19 cellular contexts compared by ENCODE assay signal in the genomic region with DNA sequence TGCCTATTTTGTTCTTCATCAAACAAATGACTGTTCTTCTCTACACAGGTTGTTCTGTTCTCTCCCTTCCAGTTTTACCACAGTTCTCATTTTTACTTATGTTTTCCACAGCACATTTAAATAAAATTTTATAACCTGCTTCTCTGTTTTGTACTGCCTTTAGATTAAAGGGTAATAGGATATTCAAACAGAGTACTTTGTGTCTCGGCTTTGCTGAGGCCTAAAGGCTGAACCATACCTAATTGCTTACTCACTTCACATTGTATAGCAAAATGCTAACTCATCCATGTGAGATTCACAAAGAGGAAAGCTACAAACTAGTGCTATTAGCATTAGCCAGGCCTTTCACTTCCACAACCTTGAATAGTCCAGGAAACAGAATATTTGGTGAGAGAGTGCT.
DNase-seq lines count a peak whose midpoint lies in the region; ATAC-seq, FAIRE-seq and TF ChIP-seq lines count a peak whose summit lies in the region.
"Had no signal": no experiment of that assay in that cellular context is flagged by ENCODE, and none has a peak within 500 bp of the region (broad histone marks: within the 10 kb centered on the region; RNA-seq: fewer than 3 reads in every experiment).

No MANE protein-coding gene starts in this region.

- peak; percentile 92 for FAIRE-seq in astrocyte (lab: Jason Lieb, UNC)
- FAIRE-seq: kidney had no signal

- H3K4me3 ChIP-seq in astrocyte (ENCODE audit: insufficient read depth, low read depth, low read length): no peak overlapping the region
- H3K4me3 ChIP-seq in fibroblast of pulmonary artery (replicated peaks; ENCODE audit: low read depth, low read length): no peak overlapping the region
- H3K4me3 ChIP-seq in osteoblast (ENCODE audit: insufficient read depth, low read length): no peak overlapping the region
- H3K4me3 ChIP-seq: ascending aorta, BLaER1 had no signal

- H3K79me2 ChIP-seq in astrocyte (ENCODE audit: insufficient read depth, low read length): no peaks in the 10 kb centered on the region
- no peaks in the 10 kb centered on the region for H3K79me2 ChIP-seq in osteoblast (ENCODE audit: insufficient read depth, low read length)
- H3K79me2 ChIP-seq: parathyroid adenoma had no signal

- H3K27me3 ChIP-seq in astrocyte (ENCODE audit: insufficient read depth, low read length): no peaks in the 10 kb centered on the region
- H3K27me3 ChIP-seq in osteoblast (ENCODE audit: insufficient read depth, low read length): no peaks in the 10 kb centered on the region
- H3K27me3 ChIP-seq: ascending aorta, BLaER1 had no signal

- H3K27ac ChIP-seq in astrocyte (ENCODE audit: low read depth, low read length): peak overlapping the region; percentile 41
- no peak overlapping the region for H3K27ac ChIP-seq in osteoblast (ENCODE audit: low read depth, low read length)
- H3K27ac ChIP-seq: ascending aorta, BLaER1, parathyroid adenoma, WERI-Rb-1 had no signal

- H3K9ac ChIP-seq in astrocyte (ENCODE audit: low read length): no peak overlapping the region
- H3K9ac ChIP-seq: BLaER1, parathyroid adenoma had no signal

- TF ChIP-seq CTCF in HFFc6 (IDR thresholded peaks at IDR 0.05): no peak
- TF ChIP-seq CTCF in astrocyte (IDR thresholded peaks at IDR 0.05; ENCODE audit: insufficient read depth, low read depth, low read length): no peak
- TF ChIP-seq CTCF in fibroblast of pulmonary artery (IDR thresholded peaks at IDR 0.05; ENCODE audit: low read length, missing control alignments): no peak
- TF ChIP-seq CTCF in osteoblast (IDR thresholded peaks at IDR 0.05; ENCODE audit: extremely low read depth, low read depth, low read length): no peak

- H2AFZ ChIP-seq in astrocyte (ENCODE audit: low read depth, low read length) (peak overlapping the region; percentile 61), osteoblast (ENCODE audit: low read length) (peak overlapping the region; percentile 54)
- H2AFZ ChIP-seq: parathyroid adenoma had no signal

- H3K9me3 ChIP-seq in astrocyte (ENCODE audit: insufficient read depth, low read depth, low read length) (no peaks in the 10 kb centered on the region), osteoblast (ENCODE audit: low read depth, low read length) (no peaks in the 10 kb centered on the region)
- H3K9me3 ChIP-seq: ascending aorta, BLaER1 had no signal

- H3K4me1 Mint-ChIP-seq in HFFc6 (ENCODE audit: low read depth) (peaks cover 60% of the 10 kb centered on the region), astrocyte (ENCODE audit: low read depth, unreplicated experiment) (peaks cover 9% of the 10 kb centered on the region)
- no peaks in the 10 kb centered on the region for H3K4me1 Mint-ChIP-seq in activated naive CD8-positive, alpha-beta T cell treated with anti-CD3 and anti-CD28 coated beads for 36 hours

- H4K20me1 ChIP-seq in astrocyte (ENCODE audit: insufficient read depth, low read length): no peaks in the 10 kb centered on the region
- H4K20me1 ChIP-seq in osteoblast (ENCODE audit: insufficient read depth, low read length): no peaks in the 10 kb centered on the region
- H4K20me1 ChIP-seq: BLaER1 had no signal

- H3K36me3 ChIP-seq in astrocyte (ENCODE audit: insufficient read depth, low read length) (no peaks in the 10 kb centered on the region), osteoblast (ENCODE audit: insufficient read depth, low read length) (no peaks in the 10 kb centered on the region)
- H3K36me3 ChIP-seq: ascending aorta, BLaER1, WERI-Rb-1 had no signal

- H3K4me3 Mint-ChIP-seq in HFFc6 (no peak overlapping the region), astrocyte (ENCODE audit: unreplicated experiment) (no peak overlapping the region)
- H3K4me3 Mint-ChIP-seq in activated naive CD8-positive, alpha-beta T cell treated with anti-CD3 and anti-CD28 coated beads for 36 hours: no peak overlapping the region

- ATAC-seq in GM19035 (IDR thresholded peaks at IDR 0.05; ENCODE audit: unreplicated experiment) (no peak), GM18867 (IDR thresholded peaks at IDR 0.05; ENCODE audit: unreplicated experiment) (no peak)

- DNase-seq in HFFc6 (peak; percentile 72), astrocyte (ENCODE audit: low read depth) (peak; percentile 71), fibroblast of pulmonary artery (ENCODE audit: low read depth) (peak; percentile 39), osteoblast (ENCODE audit: insufficient read length, low spot score, missing footprints) (no peak), HT-29 (ENCODE audit: low spot score) (no peak)
- DNase-seq in activated naive CD8-positive, alpha-beta T cell treated with anti-CD3 and anti-CD28 coated beads for 36 hours: no peak
- DNase-seq: activated effector memory CD4-positive, alpha-beta T cell treated with Interleukin-2 at 50 U/mL for 16 hours; effector CD8-positive, alpha-beta T cell; GOT3; head of caudate nucleus; KBM-7; kidney; NCI-H1417 treated with DMSO at 0.1 percent for 48 hours; WERI-Rb-1 had no signal

- H3K4me2 ChIP-seq in astrocyte (ENCODE audit: low read length) (peak overlapping the region; percentile 31), osteoblast (ENCODE audit: insufficient read depth, low read length) (no peak overlapping the region)
- H3K4me2 ChIP-seq: BLaER1 had no signal

- H3K27ac Mint-ChIP-seq in HFFc6: peak overlapping the region; percentile 58
- H3K27ac Mint-ChIP-seq in astrocyte (ENCODE audit: unreplicated experiment): peak overlapping the region; percentile 71
- H3K27ac Mint-ChIP-seq in activated naive CD8-positive, alpha-beta T cell treated with anti-CD3 and anti-CD28 coated beads for 36 hours: no peak overlapping the region

- peaks cover 5% of the 10 kb centered on the region for H3K36me3 Mint-ChIP-seq in HFFc6 (ENCODE audit: low read depth)
- H3K36me3 Mint-ChIP-seq in astrocyte (ENCODE audit: low read depth, unreplicated experiment): no peaks in the 10 kb centered on the region
- no peaks in the 10 kb centered on the region for H3K36me3 Mint-ChIP-seq in activated naive CD8-positive, alpha-beta T cell treated with anti-CD3 and anti-CD28 coated beads for 36 hours

- no peaks in the 10 kb centered on the region for H3K9me3 Mint-ChIP-seq in HFFc6
- H3K9me3 Mint-ChIP-seq in astrocyte (ENCODE audit: unreplicated experiment): peaks cover 1% of the 10 kb centered on the region
- no peaks in the 10 kb centered on the region for H3K9me3 Mint-ChIP-seq in activated naive CD8-positive, alpha-beta T cell treated with anti-CD3 and anti-CD28 coated beads for 36 hours

- H3K4me1 ChIP-seq in astrocyte (ENCODE audit: insufficient read depth, low read length) (peaks cover 26% of the 10 kb centered on the region), osteoblast (ENCODE audit: insufficient read depth, low read length) (peaks cover 20% of the 10 kb centered on the region)
- H3K4me1 ChIP-seq: BLaER1, parathyroid adenoma had no signal

- H3K27me3 Mint-ChIP-seq in HFFc6 (ENCODE audit: insufficient read depth): no peaks in the 10 kb centered on the region
- no peaks in the 10 kb centered on the region for H3K27me3 Mint-ChIP-seq in astrocyte (ENCODE audit: low read depth, unreplicated experiment)
- no peaks in the 10 kb centered on the region for H3K27me3 Mint-ChIP-seq in activated naive CD8-positive, alpha-beta T cell treated with anti-CD3 and anti-CD28 coated beads for 36 hours

Comparison
In these comparisons a context has a peak if more than half of its experiments do, and no peak if none do; other contexts are left out.
1. DNase-seq: peak in HFFc6 (single experiment), astrocyte (single experiment) and fibroblast of pulmonary artery (single experiment); none in osteoblast (single experiment), HT-29 (single experiment) and activated naive CD8-positive, alpha-beta T cell treated with anti-CD3 and anti-CD28 coated beads for 36 hours (single experiment).